In genomic region chr11:120281161-120281795, GRCh38 we compare ENCODE assay signal across 1 cellular context.
TF ChIP-seq lines count a peak whose summit lies in the region.

No MANE protein-coding gene starts in this region.

TF ChIP-seq in SK-N-SH, 30 proteins besides CTCF, POLR2A, EP300 and RAD21 (continued from another document):
- TF ChIP-seq SMC3 (IDR thresholded peaks at IDR 0.05; ENCODE audit: low read depth, low read length) = no peak
- no peak for TF ChIP-seq RXRA (IDR thresholded peaks at IDR 0.05; ENCODE audit: borderline replicate concordance, low read depth)
- TF ChIP-seq POLR2AphosphoS5 (IDR thresholded peaks at IDR 0.05; ENCODE audit: low read depth, low read length) = no peak
